Comparison of ENCODE assay signal across 10 cellular contexts in genomic region chr12:45988259-45988658, GRCh38. TPM values are rescaled to one million over a fixed set of nuclear protein-coding genes. Genes with fewer than 3 reads are reported as not detected.
DNase-seq lines count a peak whose midpoint lies in the region; ATAC-seq, FAIRE-seq and TF ChIP-seq lines count a peak whose summit lies in the region.
"Had no signal": no experiment of that assay in that cellular context is flagged by ENCODE, and none has a peak within 500 bp of the region (broad histone marks: within the 10 kb centered on the region; RNA-seq: fewer than 3 reads in every experiment).

No MANE protein-coding gene starts in this region.

- no peaks in the 10 kb centered on the region for H3K27me3 ChIP-seq in skeletal muscle satellite cell (ENCODE audit: control insufficient read depth, insufficient read depth, low read length)

- H3K4me3 Mint-ChIP-seq in activated CD8-positive, alpha-beta memory T cell treated with anti-CD3 and anti-CD28 coated beads, Interleukin-2, amount 10 ng/mL, durations not matched to agents 7 days and 5 days = peak overlapping the region; percentile 91

- peak overlapping the region; percentile 95 for H3K9ac ChIP-seq in skeletal muscle satellite cell (ENCODE audit: low read depth, low read length)

- TF ChIP-seq POLR2A in GM18505 (IDR thresholded peaks at IDR 0.05; ENCODE audit: borderline replicate concordance, extremely low read depth, insufficient read depth, insufficient read length) = no peak

- TF ChIP-seq CTCF in fibroblast of mammary gland (conservative IDR thresholded peaks at IDR 0.05; ENCODE audit: control insufficient read depth, insufficient read depth, low read depth, low read length) = no peak

- no peak overlapping the region for H3K27ac Mint-ChIP-seq in activated CD8-positive, alpha-beta memory T cell treated with anti-CD3 and anti-CD28 coated beads, Interleukin-2, amount 10 ng/mL, durations not matched to agents 7 days and 5 days

- no peak for DNase-seq in activated CD8-positive, alpha-beta memory T cell treated with anti-CD3 and anti-CD28 coated beads, Interleukin-2, amount 10 ng/mL, durations not matched to agents 7 days and 5 days
- no peak for DNase-seq in activated CD8-positive, alpha-beta memory T cell treated with anti-CD3 and anti-CD28 coated beads, Interleukin-2, amount 50 U/mL, for 48 hours
- peak; percentile 14 for DNase-seq in RCC 7860 (ENCODE audit: low spot score)
- DNase-seq in fibroblast of mammary gland (ENCODE audit: low read depth) = peak; percentile 89
- DNase-seq: NCI-H446 treated with DMSO at 0.1 percent for 48 hours had no signal

- H3K9me3 ChIP-seq in skeletal muscle satellite cell (replicated peaks; ENCODE audit: low read length) = no peaks in the 10 kb centered on the region

- no peaks in the 10 kb centered on the region for H3K9me3 Mint-ChIP-seq in activated CD8-positive, alpha-beta memory T cell treated with anti-CD3 and anti-CD28 coated beads, Interleukin-2, amount 10 ng/mL, durations not matched to agents 7 days and 5 days (ENCODE audit: low read depth)

- no peak for FAIRE-seq in RCC 7860 (lab: Jason Lieb, UNC)
- FAIRE-seq: islet of Langerhans had no signal

- ATAC-seq in activated CD8-positive, alpha-beta memory T cell treated with anti-CD3 and anti-CD28 coated beads, Interleukin-2, amount 10 ng/mL, durations not matched to agents 7 days and 5 days = no peak
- no peak for ATAC-seq in GM18505 (IDR thresholded peaks at IDR 0.05; ENCODE audit: unreplicated experiment)
- no peak for ATAC-seq in GM21423 (IDR thresholded peaks at IDR 0.05; ENCODE audit: unreplicated experiment)
- no peak for ATAC-seq in HG03521 (IDR thresholded peaks at IDR 0.05; ENCODE audit: unreplicated experiment)

- H3K4me3 ChIP-seq in fibroblast of mammary gland (ENCODE audit: control insufficient read depth, low read depth, low read length) = peak overlapping the region; percentile 88
- peak overlapping the region; percentile 82 for H3K4me3 ChIP-seq in skeletal muscle satellite cell (ENCODE audit: low read length)

- H3K4me1 ChIP-seq in skeletal muscle satellite cell (ENCODE audit: control insufficient read depth, insufficient read depth, low read length) = peaks cover 20% of the 10 kb centered on the region

- H3K36me3 Mint-ChIP-seq in activated CD8-positive, alpha-beta memory T cell treated with anti-CD3 and anti-CD28 coated beads, Interleukin-2, amount 10 ng/mL, durations not matched to agents 7 days and 5 days = peaks cover 42% of the 10 kb centered on the region

- H3K36me3 ChIP-seq in skeletal muscle satellite cell (ENCODE audit: insufficient read depth, low read length) = peaks cover 7% of the 10 kb centered on the region

- peaks cover 58% of the 10 kb centered on the region for H3K4me1 Mint-ChIP-seq in activated CD8-positive, alpha-beta memory T cell treated with anti-CD3 and anti-CD28 coated beads, Interleukin-2, amount 10 ng/mL, durations not matched to agents 7 days and 5 days

- no peaks in the 10 kb centered on the region for H3K27me3 Mint-ChIP-seq in activated CD8-positive, alpha-beta memory T cell treated with anti-CD3 and anti-CD28 coated beads, Interleukin-2, amount 10 ng/mL, durations not matched to agents 7 days and 5 days

- CTCF ChIA-PET in activated CD8-positive, alpha-beta memory T cell treated with anti-CD3 and anti-CD28 coated beads, Interleukin-2, amount 10 ng/mL, durations not matched to agents 7 days and 5 days (lab: Charles Lee) = no interaction called here

- peak overlapping the region; percentile 86 for H3K4me2 ChIP-seq in skeletal muscle satellite cell (ENCODE audit: low read length)

RNA-seq across cellular contexts. Expression of gene SCAF11, which starts 2.1 kb away (rescaled TPM):
- 100 to 1,000 TPM; 131 to 137 TPM for total RNA-seq in activated CD8-positive, alpha-beta memory T cell treated with anti-CD3 and anti-CD28 coated beads, Interleukin-2, amount 10 ng/mL, durations not matched to agents 7 days and 5 days
- total RNA-seq in skeletal muscle satellite cell (2012; rRNA removed) = 72.2 and 75.8 TPM in 2 replicates

Comparison
In these comparisons a context has a peak if more than half of its experiments do, and no peak if none do; other contexts are left out.
1. DNase-seq: peak in RCC 7860 (single experiment) and fibroblast of mammary gland (single experiment); none in activated CD8-positive, alpha-beta memory T cell treated with anti-CD3 and anti-CD28 coated beads, Interleukin-2, amount 10 ng/mL, durations not matched to agents 7 days and 5 days (single experiment) and activated CD8-positive, alpha-beta memory T cell treated with anti-CD3 and anti-CD28 coated beads, Interleukin-2, amount 50 U/mL, for 48 hours (single experiment).